ENCODE assay signal across 1 cellular context in genomic region chr2:121650554-121650930, GRCh38.
TF ChIP-seq lines count a peak whose summit lies in the region.

No MANE protein-coding gene starts in this region.

TF ChIP-seq in HCT116, 20 proteins besides CTCF, POLR2A, EP300 and RAD21:
- TF ChIP-seq REST (IDR thresholded peaks at IDR 0.05; ENCODE audit: low read depth) = no peak
- TF ChIP-seq SRF (IDR thresholded peaks at IDR 0.05; ENCODE audit: low read depth) = no peak
- TF ChIP-seq EGR1 (IDR thresholded peaks at IDR 0.05; ENCODE audit: low read depth) = no peak
- TF ChIP-seq CBX3 (IDR thresholded peaks at IDR 0.05; ENCODE audit: low read depth) = no peak
- no peak for TF ChIP-seq CEBPB (IDR thresholded peaks at IDR 0.05; ENCODE audit: low read depth)
- TF ChIP-seq TCF7L2 (IDR thresholded peaks at IDR 0.05; ENCODE audit: borderline replicate concordance, extremely low read depth, insufficient read depth, insufficient read length) = no peak
- no peak for TF ChIP-seq POLR2AphosphoS5 (IDR thresholded peaks at IDR 0.05; ENCODE audit: low read depth, low read length)
- TF ChIP-seq YY1 (IDR thresholded peaks at IDR 0.05; ENCODE audit: extremely low read depth, insufficient replicate concordance, low read depth, low read length) = no peak
TF ChIP-seq in HCT116: peak in this region for 0.
